8 cellular contexts compared by ENCODE assay signal in the genomic region with DNA sequence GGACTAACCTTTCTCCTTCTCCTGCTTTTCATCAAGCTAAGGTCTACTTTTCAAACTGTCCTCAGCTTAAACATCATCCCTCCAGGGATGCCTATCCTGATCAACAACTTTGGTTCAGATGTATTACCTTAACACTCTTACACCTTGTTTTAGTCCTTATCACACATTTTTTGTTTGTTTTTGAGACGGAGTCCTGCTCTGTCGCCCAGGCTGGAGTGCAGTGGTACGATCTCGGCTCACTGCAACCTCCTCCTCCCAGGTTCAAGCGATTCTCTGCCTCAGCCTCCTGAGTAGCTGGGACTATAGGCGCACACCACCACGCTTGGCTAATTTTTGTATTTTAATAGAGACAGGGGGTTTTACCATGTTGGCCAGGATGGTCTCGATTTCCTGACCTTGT. TPM values are rescaled to one million over a fixed set of nuclear protein-coding genes. Genes with fewer than 3 reads are reported as not detected.
DNase-seq lines count a peak whose midpoint lies in the region; TF ChIP-seq lines count a peak whose summit lies in the region.
"Not testable (repeated sequence)": the region's sequence is repeated elsewhere in the genome, so short reads cannot be mapped to it uniquely, and the experiment has no call there.

No MANE protein-coding gene starts in this region.

- peak overlapping the region; percentile 69 for H3K4me3 ChIP-seq in GM12864 (ENCODE audit: low read depth, low read length)
- H3K4me3 ChIP-seq in NT2/D1 (ENCODE audit: insufficient read length, low read depth) = peak overlapping the region; percentile 82
- H3K4me3 ChIP-seq in fibroblast of the aortic adventitia (ENCODE audit: low read depth, low read length) = peak overlapping the region; percentile 88
- H3K4me3 ChIP-seq in mesodermal cell (ENCODE audit: extremely low read depth, insufficient read depth, low read length, poor library complexity, severe bottlenecking) = peak overlapping the region; percentile 73
- peak overlapping the region; percentile 91 for H3K4me3 ChIP-seq in retinal pigment epithelial cell (ENCODE audit: low read length)
- H3K4me3 ChIP-seq in vagina = peak overlapping the region; percentile 79 to 83

- POLR2A ChIA-PET in activated CD4-positive, alpha-beta memory T cell treated with anti-CD3 and anti-CD28 coated beads, Interleukin-2, amount 10 ng/mL, durations not matched to agents 7 days and 5 days (lab: Charles Lee) = interaction anchor here (0.8 to 3.6 kb wide), 6 partner anchors 10 to 79 kb away, joined by 3 to 37 read pairs (median 4); a partner anchor contains a TSS
- POLR2A ChIA-PET in MCF 10A (lab: Yijun Ruan, JAX) = interaction anchor here (0.5 to 7.8 kb wide), 12 partner anchors 10 to 352 kb away, joined by 3 to 91 read pairs (median 4); a partner anchor contains a TSS

- H3K4me1 ChIP-seq in NT2/D1 (ENCODE audit: insufficient read depth, insufficient read length); mesodermal cell (ENCODE audit: control insufficient read depth, insufficient read depth, low read length, poor library complexity, severe bottlenecking): not testable (repeated sequence)
- peaks cover 37% of the 10 kb centered on the region for H3K4me1 ChIP-seq in vagina

- not testable (repeated sequence) for H3K9me3 ChIP-seq in NT2/D1 (ENCODE audit: insufficient read depth, low read length); mesodermal cell (ENCODE audit: control insufficient read depth, low read length); vagina

- H3K36me3 ChIP-seq in NT2/D1 (ENCODE audit: insufficient read depth, insufficient read length, low read length) (peaks cover 42% of the 10 kb centered on the region), mesodermal cell (ENCODE audit: control insufficient read depth, insufficient read depth, low read length) (peaks cover 24% of the 10 kb centered on the region), vagina (peaks cover 5 to 23% of the 10 kb centered on the region in 2 donors)

- H3K4me3 Mint-ChIP-seq in activated CD4-positive, alpha-beta memory T cell treated with anti-CD3 and anti-CD28 coated beads, Interleukin-2, amount 10 ng/mL, durations not matched to agents 7 days and 5 days = peak overlapping the region; percentile 100
- peak overlapping the region; percentile 83 for H3K4me3 Mint-ChIP-seq in MCF 10A (ENCODE audit: unreplicated experiment)

- 91 to 95% methylated on average over 5 to 7 of the region's 8 CpGs for WGBS in mesodermal cell (ENCODE audit: insufficient coverage in 2 of 2), 2 experiments

- CTCF ChIA-PET in activated CD4-positive, alpha-beta memory T cell treated with anti-CD3 and anti-CD28 coated beads, Interleukin-2, amount 10 ng/mL, durations not matched to agents 7 days and 5 days (lab: Charles Lee) = interaction anchor here (0.8 to 2.2 kb wide), 5 partner anchors 8 to 63 kb away, joined by 3 to 6 read pairs (median 4); a partner anchor contains a TSS
- CTCF ChIA-PET in MCF 10A (lab: Yijun Ruan, JAX) = interaction anchor here (0.6 to 1.8 kb wide), 7 partner anchors 9 to 62 kb away, joined by 3 to 6 read pairs (median 5); a partner anchor contains a TSS

- peak overlapping the region; percentile 85 for H3K9ac ChIP-seq in NT2/D1 (ENCODE audit: insufficient read length, low read depth)

- peak overlapping the region; percentile 2 for H3K27ac Mint-ChIP-seq in activated CD4-positive, alpha-beta memory T cell treated with anti-CD3 and anti-CD28 coated beads, Interleukin-2, amount 10 ng/mL, durations not matched to agents 7 days and 5 days
- peak overlapping the region; percentile 90 for H3K27ac Mint-ChIP-seq in MCF 10A (ENCODE audit: low read depth, unreplicated experiment)

- TF ChIP-seq POLR2A in vagina (IDR thresholded peaks at IDR 0.05) = not testable (repeated sequence)

- intact Hi-C loops in MCF 10A (cut with micrococcal nuclease); vagina (cut with DNase I): not testable (repeated sequence)

- not testable (repeated sequence) for TF ChIP-seq CTCF in GM12864 (IDR thresholded peaks at IDR 0.05; ENCODE audit: low read depth, low read length, missing control alignments); MCF 10A (IDR thresholded peaks at IDR 0.05; ENCODE audit: unreplicated experiment); fibroblast of the aortic adventitia (IDR thresholded peaks at IDR 0.05; ENCODE audit: insufficient read depth, low read length); retinal pigment epithelial cell (conservative IDR thresholded peaks at IDR 0.05; ENCODE audit: low read depth, low read length); vagina (IDR thresholded peaks at IDR 0.05)

- not testable (repeated sequence) for H3K9me3 Mint-ChIP-seq in activated CD4-positive, alpha-beta memory T cell treated with anti-CD3 and anti-CD28 coated beads, Interleukin-2, amount 10 ng/mL, durations not matched to agents 7 days and 5 days; MCF 10A (ENCODE audit: unreplicated experiment)

- not testable (repeated sequence) for H3K27me3 ChIP-seq in NT2/D1 (ENCODE audit: insufficient read depth, insufficient read length); vagina

- peaks cover 25% of the 10 kb centered on the region for H3K36me3 Mint-ChIP-seq in activated CD4-positive, alpha-beta memory T cell treated with anti-CD3 and anti-CD28 coated beads, Interleukin-2, amount 10 ng/mL, durations not matched to agents 7 days and 5 days (ENCODE audit: low read depth)
- H3K36me3 Mint-ChIP-seq in MCF 10A (ENCODE audit: insufficient read depth, unreplicated experiment) = peaks cover 32% of the 10 kb centered on the region

- not testable (repeated sequence) for H3K27ac ChIP-seq in mesodermal cell (ENCODE audit: low read depth, low read length, severe bottlenecking)
- peak overlapping the region; percentile 89 for H3K27ac ChIP-seq in vagina

- not testable (repeated sequence) for DNase-seq in GM12864 (ENCODE audit: low read depth); NT2/D1 (ENCODE audit: low read depth, low spot score); activated CD4-positive, alpha-beta memory T cell treated with anti-CD3 and anti-CD28 coated beads, Interleukin-2, amount 10 ng/mL, durations not matched to agents 7 days and 5 days; MCF 10A (ENCODE audit: unreplicated experiment); fibroblast of the aortic adventitia (ENCODE audit: low read depth); retinal pigment epithelial cell (ENCODE audit: low read depth); vagina (ENCODE audit: extremely low spot score in 2 of 2)

- H3K27me3 Mint-ChIP-seq in activated CD4-positive, alpha-beta memory T cell treated with anti-CD3 and anti-CD28 coated beads, Interleukin-2, amount 10 ng/mL, durations not matched to agents 7 days and 5 days; MCF 10A (ENCODE audit: insufficient read depth, unreplicated experiment): not testable (repeated sequence)

- BruUV-seq in MCF 10A (replicated peaks; lab: Mats Ljungman, UMichigan) = not testable (repeated sequence)

- H3K4me1 Mint-ChIP-seq in activated CD4-positive, alpha-beta memory T cell treated with anti-CD3 and anti-CD28 coated beads, Interleukin-2, amount 10 ng/mL, durations not matched to agents 7 days and 5 days = peaks cover 35% of the 10 kb centered on the region
- H3K4me1 Mint-ChIP-seq in MCF 10A (ENCODE audit: insufficient read depth, unreplicated experiment) = peaks cover 27% of the 10 kb centered on the region

RNA-seq across cellular contexts. Expression of a gene that starts 1.3 kb away (rescaled TPM):
- total RNA-seq in activated CD4-positive, alpha-beta memory T cell treated with anti-CD3 and anti-CD28 coated beads, Interleukin-2, amount 10 ng/mL, durations not matched to agents 7 days and 5 days = 10 to 100 TPM; 76.1 to 78.8 TPM
- total RNA-seq in MCF 10A (2022) (106 and 108 TPM in 2 replicates), fibroblast of the aortic adventitia (ENCODE audit: low replicate concordance) (9.2 and 42.8 TPM in 2 replicates), vagina (17.2 TPM)
- polyA plus RNA-seq in mesodermal cell (2013, experiment 1 of 2) = 66.8 TPM
- 57.4 TPM for polyA plus RNA-seq in mesodermal cell (2013, experiment 2 of 2)

RNA-seq across cellular contexts. Expression of a gene that starts 9.7 kb away (rescaled TPM):
- 10 to 100 TPM; 53.9 to 61.1 TPM for total RNA-seq in activated CD4-positive, alpha-beta memory T cell treated with anti-CD3 and anti-CD28 coated beads, Interleukin-2, amount 10 ng/mL, durations not matched to agents 7 days and 5 days
- total RNA-seq in MCF 10A (2022) = 150 and 163 TPM in 2 replicates
- total RNA-seq in fibroblast of the aortic adventitia (ENCODE audit: low replicate concordance) = 56.4 and 86.4 TPM in 2 replicates
- polyA plus RNA-seq in mesodermal cell (2013, experiment 1 of 2) = 72.7 TPM
- polyA plus RNA-seq in mesodermal cell (2013, experiment 2 of 2) = 64.5 TPM
- total RNA-seq in vagina = 80.3 TPM

RNA-seq across cellular contexts. Expression of a gene that starts 12.9 kb away (rescaled TPM):
- total RNA-seq in activated CD4-positive, alpha-beta memory T cell treated with anti-CD3 and anti-CD28 coated beads, Interleukin-2, amount 10 ng/mL, durations not matched to agents 7 days and 5 days = 1 to 10 TPM; 1.5 to 1.9 TPM
- total RNA-seq in MCF 10A (2022) (1.1 TPM in 1 of 2 replicates, not detected in the other), fibroblast of the aortic adventitia (ENCODE audit: low replicate concordance) (0.54 TPM in 1 of 2 replicates, not detected in the other), vagina (2.2 TPM)
- polyA plus RNA-seq in mesodermal cell (2013, experiment 1 of 2) = 0.81 TPM
- not detected for polyA plus RNA-seq in mesodermal cell (2013, experiment 2 of 2)

RNA-seq across cellular contexts. Expression of a gene that starts 22.7 kb away (rescaled TPM):
- total RNA-seq in activated CD4-positive, alpha-beta memory T cell treated with anti-CD3 and anti-CD28 coated beads, Interleukin-2, amount 10 ng/mL, durations not matched to agents 7 days and 5 days = 10 to 100 TPM; 63.5 to 67.9 TPM
- 88.5 and 93.0 TPM in 2 replicates for total RNA-seq in MCF 10A (2022)
- total RNA-seq in fibroblast of the aortic adventitia (ENCODE audit: low replicate concordance) = 38.0 and 48.4 TPM in 2 replicates
- polyA plus RNA-seq in mesodermal cell (2013, experiment 1 of 2) = 47.4 TPM
- 39.3 TPM for polyA plus RNA-seq in mesodermal cell (2013, experiment 2 of 2)
- 22.1 TPM for total RNA-seq in vagina

RNA-seq across cellular contexts. Expression of a gene that starts 23.0 kb away (rescaled TPM):
- total RNA-seq in activated CD4-positive, alpha-beta memory T cell treated with anti-CD3 and anti-CD28 coated beads, Interleukin-2, amount 10 ng/mL, durations not matched to agents 7 days and 5 days = 1 to 10 TPM; 2.0 to 2.1 TPM
- total RNA-seq in MCF 10A (2022) = 14.4 and 22.3 TPM in 2 replicates
- 7.5 and 12.5 TPM in 2 replicates for total RNA-seq in fibroblast of the aortic adventitia (ENCODE audit: low replicate concordance)
- polyA plus RNA-seq in mesodermal cell (2013, experiment 1 of 2) = 11.7 TPM
- 11.4 TPM for polyA plus RNA-seq in mesodermal cell (2013, experiment 2 of 2)
- total RNA-seq in vagina = 21.1 TPM
